ENCODE assay signal across 11 cellular contexts in the genomic region with DNA sequence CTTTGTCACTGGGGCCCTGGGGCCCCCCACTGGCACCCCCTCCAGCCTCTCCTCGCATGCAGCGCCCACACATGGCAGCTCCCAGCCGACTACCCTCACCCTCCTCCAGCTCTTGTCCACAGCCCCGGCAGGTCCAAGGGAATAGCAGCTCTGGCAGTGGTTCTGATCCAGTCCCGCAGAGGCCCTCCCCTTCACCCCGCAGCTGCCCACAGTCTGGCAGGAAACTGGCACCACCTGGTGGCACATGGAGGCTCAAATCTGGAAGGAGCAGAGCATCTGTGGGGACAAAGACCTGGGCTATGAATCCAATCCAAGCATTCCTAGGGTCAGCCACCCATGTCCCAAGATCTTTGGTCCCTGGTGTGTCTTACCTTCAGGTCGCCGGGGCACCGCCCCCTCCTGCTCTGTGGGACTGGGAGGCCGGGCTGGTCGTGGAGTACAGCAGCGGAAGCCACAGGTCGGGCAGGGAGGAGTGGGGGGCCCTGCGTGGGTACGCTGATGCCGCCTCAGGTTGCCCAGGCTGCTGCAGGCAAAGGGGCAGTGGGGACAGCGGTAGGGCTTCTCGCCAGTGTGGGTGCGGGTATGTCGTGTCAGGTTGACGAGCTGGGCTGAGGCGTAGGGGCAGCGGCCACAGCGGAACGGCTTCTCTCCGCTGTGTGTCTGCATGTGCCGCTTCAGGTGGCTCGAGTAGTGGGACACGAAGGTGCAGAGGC. TPM values are rescaled to one million over a fixed set of nuclear protein-coding genes. Genes with fewer than 3 reads are reported as not detected.
A peak's percentile ranks its signal among the peaks of the same experiment; 100 is the strongest.
DNase-seq lines count a peak whose midpoint lies in the region; ATAC-seq and TF ChIP-seq lines count a peak whose summit lies in the region.
"Had no signal": no experiment of that assay in that cellular context is flagged by ENCODE, and none has a peak within 500 bp of the region (broad histone marks: within the 10 kb centered on the region; RNA-seq: fewer than 3 reads in every experiment).

No MANE protein-coding gene starts in this region.

- H3K27ac ChIP-seq in cardiac muscle cell (peak overlapping the region; percentile 96), left ventricle myocardium inferior (replicated peaks) (no peak overlapping the region), Panc1 (ENCODE audit: low read length) (peak overlapping the region; percentile 11), stomach (peak overlapping the region in 3 of 5 donors; percentile 91 to 99 (median 95))

- intact Hi-C loops in left ventricle myocardium inferior (cut with micrococcal nuclease) (no loop called here), Panc1 (cut with micrococcal nuclease; ENCODE audit: unreplicated experiment) (no loop called here), stomach (cut with DNase I; ENCODE audit: low total_unique reads) (no loop called here)

- ATAC-seq in Panc1 (peak; percentile 17; the same call in 1 of the 2 replicates), GM19455 (IDR thresholded peaks at IDR 0.05; ENCODE audit: unreplicated experiment) (no peak)
- ATAC-seq: left colon had no signal

- peaks cover 7% of the 10 kb centered on the region for H3K4me1 ChIP-seq in cardiac muscle cell (ENCODE audit: low read depth)
- peaks cover 37% of the 10 kb centered on the region for H3K4me1 ChIP-seq in left ventricle myocardium inferior
- H3K4me1 ChIP-seq in Panc1 (ENCODE audit: control insufficient read depth, insufficient read depth, low read length): peaks cover 40% of the 10 kb centered on the region
- peaks cover 23 to 46% (median 42%) of the 10 kb centered on the region in 4 donors for H3K4me1 ChIP-seq in stomach

- DNase-seq in cardiac muscle cell (ENCODE audit: low read depth in 1 of 2, low spot score in 1 of 2) (peak in 1 of 2 donors; percentile 21), left ventricle myocardium inferior (no peak), Panc1 (ENCODE audit: low read depth, low spot score) (no peak), fibroblast of pulmonary artery (ENCODE audit: low read depth) (no peak), stomach (no peak), GM19238 (ENCODE audit: insufficient read length, low spot score) (no peak), HCEC 1CT (no peak)
- DNase-seq: GF-D8, RPMI8226 had no signal

- H3K27me3 ChIP-seq in cardiac muscle cell (no peaks in the 10 kb centered on the region), left ventricle myocardium inferior (ENCODE audit: low read depth) (no peaks in the 10 kb centered on the region), Panc1 (ENCODE audit: control insufficient read depth, insufficient read depth, low read length) (no peaks in the 10 kb centered on the region), stomach (no peaks in the 10 kb centered on the region)

- no peak for TF ChIP-seq POLR2A in stomach (IDR thresholded peaks at IDR 0.05)

- BruUV-seq in Panc1 (replicated peaks; lab: Mats Ljungman, UMichigan): no TSS peak

- CTCF ChIA-PET in Panc1 (lab: Charles Lee): interaction anchor here (0.6 kb wide), 1 partner anchor 12 kb away, joined by 4 read pairs; no protein-coding TSS in a partner anchor

- H3K9me3 ChIP-seq in cardiac muscle cell (ENCODE audit: low read depth) (no peaks in the 10 kb centered on the region), left ventricle myocardium inferior (replicated peaks) (no peaks in the 10 kb centered on the region), Panc1 (ENCODE audit: control insufficient read depth, insufficient read depth, low read depth, low read length) (no peaks in the 10 kb centered on the region), stomach (no peaks in the 10 kb centered on the region)

- H3K4me3 ChIP-seq in cardiac muscle cell (no peak overlapping the region), left ventricle myocardium inferior (no peak overlapping the region), Panc1 (ENCODE audit: low read depth in 2 of 2, low read length in 2 of 2) (no peak overlapping the region), fibroblast of pulmonary artery (replicated peaks; ENCODE audit: low read depth, low read length) (no peak overlapping the region), stomach (peak overlapping the region in 1 of 4 donors; percentile 71)

- no peak for TF ChIP-seq EP300 in stomach (IDR thresholded peaks at IDR 0.05)

- TF ChIP-seq CTCF in cardiac muscle cell (IDR thresholded peaks at IDR 0.05; ENCODE audit: low read depth, low read length) (peak; percentile 11), left ventricle myocardium inferior (IDR thresholded peaks at IDR 0.05; ENCODE audit: borderline replicate concordance) (no peak), Panc1 (IDR thresholded peaks at IDR 0.05) (peak; percentile 76; the same call in 1 of the 2 replicates), fibroblast of pulmonary artery (IDR thresholded peaks at IDR 0.05; ENCODE audit: low read length, missing control alignments) (peak; percentile 15), stomach (IDR thresholded peaks at IDR 0.05) (no peak)

- H3K36me3 ChIP-seq in cardiac muscle cell (peaks cover 48% of the 10 kb centered on the region), left ventricle myocardium inferior (peaks cover 70% of the 10 kb centered on the region), Panc1 (ENCODE audit: control insufficient read depth, insufficient read depth, low read length) (peaks cover 8% of the 10 kb centered on the region), stomach (peaks cover 55 to 76% (median 73%) of the 10 kb centered on the region in 4 donors)

- in situ Hi-C loops in Panc1 (cut with HindIII; ENCODE audit: low pct_unique_long_range_greater_than_20kb, low sequenced_read_pairs): no loop called here

- POLR2A ChIA-PET in Panc1 (lab: Charles Lee): no interaction called here

- 66 to 80% (median 71%) methylated on average over 13 to 29 of the region's 29 CpGs for WGBS in stomach, 5 donors

RNA-seq across cellular contexts. Expression of a gene that starts 2.3 kb away (rescaled TPM):
- total RNA-seq in cardiac muscle cell (29.7 and 31.7 TPM in 2 replicates), left ventricle myocardium inferior (6.7 TPM), Panc1 (2021; ENCODE audit: unreplicated experiment) (25.3 TPM), stomach (10 to 100 TPM; 10.3 to 58.9 (median 19.1) TPM)
- polyA plus RNA-seq in cardiac muscle cell (32.2 and 35.8 TPM in 2 replicates), stomach (10 to 100 TPM; 12.4 to 23.6 (median 15.4) TPM)
- polyA plus RNA-seq in Panc1 (2012; ENCODE audit: insufficient read length): 35.5 TPM

RNA-seq across cellular contexts. Expression of a gene that starts 7.8 kb away (rescaled TPM):
- total RNA-seq in cardiac muscle cell (91.9 and 141 TPM in 2 replicates), left ventricle myocardium inferior (58.9 TPM), Panc1 (2021; ENCODE audit: unreplicated experiment) (116 TPM), stomach (10 to 100 TPM; 28.6 to 70.4 (median 67.2) TPM)
- polyA plus RNA-seq in cardiac muscle cell (130 and 135 TPM in 2 replicates), stomach (10 to 100 TPM; 58.3 to 70.2 (median 68.9) TPM)
- polyA plus RNA-seq in Panc1 (2012; ENCODE audit: insufficient read length): 154 TPM

RNA-seq across cellular contexts. Expression of a gene that starts 8.1 kb away (rescaled TPM):
- 30.5 and 41.5 TPM in 2 replicates for total RNA-seq in cardiac muscle cell
- polyA plus RNA-seq in cardiac muscle cell: 93.9 and 94.9 TPM in 2 replicates
- total RNA-seq in left ventricle myocardium inferior: 34.1 TPM
- total RNA-seq in Panc1 (2021; ENCODE audit: unreplicated experiment): 57.2 TPM
- 63.7 TPM for polyA plus RNA-seq in Panc1 (2012; ENCODE audit: insufficient read length)
- total RNA-seq in stomach: 10 to 100 TPM; 16.2 to 42.2 (median 27.2) TPM
- 10 to 100 TPM; 42.0 to 63.9 (median 51.1) TPM for polyA plus RNA-seq in stomach

RNA-seq across cellular contexts. Expression of a gene that starts 21.7 kb away (rescaled TPM):
- total RNA-seq in cardiac muscle cell (35.1 and 38.2 TPM in 2 replicates), left ventricle myocardium inferior (16.2 TPM), Panc1 (2021; ENCODE audit: unreplicated experiment) (77.7 TPM), stomach (100 to 1,000 TPM in 1 of 5 donors, 10 to 100 TPM in 4; 25.7 to 125 (median 62.6) TPM)
- polyA plus RNA-seq in cardiac muscle cell (47.7 and 56.8 TPM in 2 replicates), stomach (10 to 100 TPM; 18.8 to 37.1 (median 28.3) TPM)
- 47.3 TPM for polyA plus RNA-seq in Panc1 (2012; ENCODE audit: insufficient read length)

RNA-seq across cellular contexts. Expression of a gene that starts 31.1 kb away (rescaled TPM):
- total RNA-seq in cardiac muscle cell (96.2 and 101 TPM in 2 replicates), left ventricle myocardium inferior (34.4 TPM), Panc1 (2021; ENCODE audit: unreplicated experiment) (115 TPM), stomach (10 to 100 TPM; 10.5 to 44.6 (median 42.9) TPM)
- polyA plus RNA-seq in cardiac muscle cell (84.8 and 93.0 TPM in 2 replicates), stomach (10 to 100 TPM; 40.0 to 49.8 (median 47.2) TPM)
- 115 TPM for polyA plus RNA-seq in Panc1 (2012; ENCODE audit: insufficient read length)

Comparison
In these comparisons a context has a peak if more than half of its experiments do, and no peak if none do; other contexts are left out.
1. CTCF ChIP-seq: peak in cardiac muscle cell (single experiment), Panc1 (single experiment) and fibroblast of pulmonary artery (single experiment); none in left ventricle myocardium inferior (single experiment) and stomach (0 of 7).